Comparison of ENCODE assay signal across 1 cellular context in genomic region chr20:57662313-57663240, GRCh38.
TF ChIP-seq lines count a peak whose summit lies in the region.

No MANE protein-coding gene starts in this region.

TF ChIP-seq in HepG2, 621 proteins besides CTCF, POLR2A, EP300 and RAD21:
- no peak for TF ChIP-seq SRSF4 (IDR thresholded peaks at IDR 0.05; ENCODE audit: low read depth, low read length, poor library complexity, severe bottlenecking)
- TF ChIP-seq ZSCAN31 (CRISPR knock-in tag; IDR thresholded peaks at IDR 0.05; ENCODE audit: low read depth): no peak
- TF ChIP-seq CENPX (CRISPR knock-in tag; IDR thresholded peaks at IDR 0.05): no peak
- TF ChIP-seq HIVEP1 (CRISPR knock-in tag; IDR thresholded peaks at IDR 0.05): no peak
- TF ChIP-seq KLF9 (CRISPR knock-in tag; IDR thresholded peaks at IDR 0.05; ENCODE audit: low read depth): no peak
- TF ChIP-seq MEIS1 (CRISPR knock-in tag; IDR thresholded peaks at IDR 0.05; ENCODE audit: borderline replicate concordance): no peak
- TF ChIP-seq TAF15 (IDR thresholded peaks at IDR 0.05; ENCODE audit: low read depth, low read length, poor library complexity, severe bottlenecking): no peak
- no peak for TF ChIP-seq ZNF232 (CRISPR knock-in tag; IDR thresholded peaks at IDR 0.05; ENCODE audit: borderline replicate concordance)
- no peak for TF ChIP-seq GATAD1 (CRISPR knock-in tag; IDR thresholded peaks at IDR 0.05)
- TF ChIP-seq ZNF296 (CRISPR knock-in tag; conservative IDR thresholded peaks at IDR 0.05): no peak
- TF ChIP-seq THAP9 (CRISPR knock-in tag; IDR thresholded peaks at IDR 0.05; ENCODE audit: borderline replicate concordance): no peak
- no peak for TF ChIP-seq ZNF510 (CRISPR knock-in tag; IDR thresholded peaks at IDR 0.05; ENCODE audit: low read depth)
- no peak for TF ChIP-seq HMG20B (CRISPR knock-in tag; conservative IDR thresholded peaks at IDR 0.05)
- no peak for TF ChIP-seq KDM4B (CRISPR knock-in tag; IDR thresholded peaks at IDR 0.05)
